In genomic region chr3:60160792-60161175, GRCh38 we compare ENCODE assay signal across 22 cellular contexts.
"Had no signal": no experiment of that assay in that cellular context is flagged by ENCODE, and none has a peak within 500 bp of the region (broad histone marks: within the 10 kb centered on the region; RNA-seq: fewer than 3 reads in every experiment).

No MANE protein-coding gene starts in this region.

- H3K9ac ChIP-seq: neural progenitor cell had no signal

- H2AFZ ChIP-seq: neural progenitor cell had no signal

- H3K4me2 ChIP-seq: neural progenitor cell had no signal

- DNase-seq: colonic mucosa; dermis blood vessel endothelial cell; esophagus squamous epithelium; foreskin melanocyte; heart right ventricle; hypothalamus; islet precursor cell; mammary epithelial cell; mucosa of descending colon; naive thymus-derived CD8-positive, alpha-beta T cell; nucleus accumbens; ovary; stimulated activated CD4-positive, alpha-beta T cell treated with anti-CD3 and anti-CD28 coated beads, Interleukin-4, amount 100 ng/mL, for 1 hour; stimulated activated CD8-positive, alpha-beta memory T cell treated with anti-CD3 and anti-CD28 coated beads, Interleukin-4, amount 100 ng/mL, for 48 hours; testis; upper lobe of right lung had no signal

- H3K27ac ChIP-seq: colonic mucosa, esophagus squamous epithelium, heart right ventricle, neural progenitor cell, ovary, right atrium auricular region, testis, tibial nerve, upper lobe of right lung, vagina had no signal

- H3K36me3 ChIP-seq: colonic mucosa, esophagus squamous epithelium, heart right ventricle, neural progenitor cell, ovary, right atrium auricular region, tibial nerve, upper lobe of right lung, vagina had no signal

- ATAC-seq: left lobe of liver; mucosa of descending colon; naive thymus-derived CD8-positive, alpha-beta T cell; stimulated activated effector memory CD8-positive, alpha-beta T cell treated with anti-CD3 and anti-CD28 coated beads, Interleukin-12 subunit alpha, Interleukin-12 subunit beta, amount 100 ng/mL, for 72 hours; upper lobe of right lung had no signal

- H3K9me3 ChIP-seq: colonic mucosa, esophagus squamous epithelium, heart right ventricle, mucosa of descending colon, ovary, right atrium auricular region, testis, tibial nerve, upper lobe of right lung, vagina had no signal

- H3K27me3 ChIP-seq: colonic mucosa, esophagus squamous epithelium, heart right ventricle, neural progenitor cell, ovary, right atrium auricular region, testis, tibial nerve, upper lobe of right lung, vagina had no signal

- H3K4me3 ChIP-seq: colonic mucosa, esophagus squamous epithelium, heart right ventricle, mucosa of descending colon, neural progenitor cell, ovary, right atrium auricular region, testis, tibial nerve, upper lobe of right lung, vagina had no signal

- H3K4me1 ChIP-seq: colonic mucosa, esophagus squamous epithelium, neural progenitor cell, testis, tibial nerve, upper lobe of right lung, vagina had no signal
